Comparison of ENCODE assay signal across 15 cellular contexts in genomic region chr19:16175954-16176353, GRCh38.
A peak's percentile ranks its signal among the peaks of the same experiment; 100 is the strongest.
DNase-seq lines count a peak whose midpoint lies in the region; ATAC-seq and TF ChIP-seq lines count a peak whose summit lies in the region.
"Had no signal": no experiment of that assay in that cellular context is flagged by ENCODE, and none has a peak within 500 bp of the region (broad histone marks: within the 10 kb centered on the region; RNA-seq: fewer than 3 reads in every experiment).

No MANE protein-coding gene starts in this region.

- no peak overlapping the region for H3K4me3 ChIP-seq in GM06990 (replicated peaks; ENCODE audit: low read depth, low read length)
- H3K4me3 ChIP-seq: BLaER1 had no signal

- no peaks in the 10 kb centered on the region for H3K36me3 ChIP-seq in GM06990 (ENCODE audit: control insufficient read depth, insufficient read depth, low read length)
- H3K36me3 ChIP-seq: BLaER1 had no signal

- ATAC-seq in GM18517 (IDR thresholded peaks at IDR 0.05; ENCODE audit: unreplicated experiment) (peak; percentile 61), HG02798 (IDR thresholded peaks at IDR 0.05; ENCODE audit: poor library complexity, unreplicated experiment) (peak; percentile 63), HG03571 (IDR thresholded peaks at IDR 0.05; ENCODE audit: unreplicated experiment) (no peak)
- ATAC-seq: HCT116, HepG2 had no signal

- no peak for TF ChIP-seq CTCF in GM06990 (IDR thresholded peaks at IDR 0.05; ENCODE audit: insufficient read depth, low read length, poor library complexity, severe bottlenecking)

- H3K27me3 ChIP-seq in GM06990 (replicated peaks; ENCODE audit: control insufficient read depth, insufficient read depth, low read length), result no peaks in the 10 kb centered on the region
- H3K27me3 ChIP-seq: BLaER1 had no signal

- DNase-seq in GM06990 (ENCODE audit: extremely low read depth, insufficient read length) (peak; percentile 42), NCI-H146 treated with DMSO at 0.1 percent for 48 hours (lab: John Stamatoyannopoulos, UW; ENCODE audit: unreplicated experiment) (peak; percentile 82), C1 segment of cervical spinal cord (lab: John Stamatoyannopoulos, UW) (no peak)
- no peak for DNase-seq in stimulated activated naive CD4-positive, alpha-beta T cell treated with Interleukin-2 at 50 U/mL for 16 hours (lab: John Stamatoyannopoulos, UW)
- DNase-seq: 8988T; AML-193; Calu3; CD4-positive, CD25-positive, alpha-beta regulatory T cell; DMS79 had no signal

Comparison
In these comparisons a context has a peak if more than half of its experiments do, and no peak if none do; other contexts are left out.
1. DNase-seq: peak in GM06990 (single experiment) and NCI-H146 treated with DMSO at 0.1 percent for 48 hours (single experiment); none in stimulated activated naive CD4-positive, alpha-beta T cell treated with Interleukin-2 at 50 U/mL for 16 hours (single experiment) and C1 segment of cervical spinal cord (0 of 14).